In the genomic region with DNA sequence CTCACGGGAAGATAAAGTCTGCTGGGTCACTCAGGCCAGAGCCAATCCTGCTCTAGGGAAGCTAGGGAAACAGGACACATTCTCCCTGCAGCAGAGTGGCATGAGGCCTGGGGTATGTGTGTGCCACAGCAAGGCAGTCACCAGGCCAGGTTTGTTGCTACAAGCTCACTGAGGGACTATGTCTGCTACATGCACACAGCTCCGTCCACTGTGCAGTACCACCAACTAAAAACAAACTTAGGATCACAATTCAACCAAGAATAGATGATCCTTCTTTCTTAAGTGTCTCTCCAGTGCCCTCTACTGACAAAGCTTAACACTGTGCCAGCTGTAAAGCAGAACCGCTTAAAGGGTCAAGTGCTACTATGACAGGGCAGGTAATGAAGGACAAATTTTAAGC, we compare ENCODE assay signal across 8 cellular contexts.
DNase-seq lines count a peak whose midpoint lies in the region; ATAC-seq and TF ChIP-seq lines count a peak whose summit lies in the region.

No MANE protein-coding gene starts in this region.

- H3K27ac ChIP-seq in OCI-LY3 (ENCODE audit: low read length), result no peak overlapping the region

- H2AFZ ChIP-seq in OCI-LY3 (ENCODE audit: low read depth, low read length), result no peak overlapping the region

- no peaks in the 10 kb centered on the region for H3K79me2 ChIP-seq in OCI-LY3 (ENCODE audit: low read length)

- no peak overlapping the region for H3K4me2 ChIP-seq in OCI-LY3 (ENCODE audit: low read length)

- peak; percentile 88 for ATAC-seq in GM18517 (IDR thresholded peaks at IDR 0.05; ENCODE audit: unreplicated experiment)
- ATAC-seq in HG03095 (IDR thresholded peaks at IDR 0.05; ENCODE audit: unreplicated experiment), result peak; percentile 83

- no peaks in the 10 kb centered on the region for H3K27me3 ChIP-seq in OCI-LY3 (ENCODE audit: low read depth, low read length)

- H3K4me3 ChIP-seq in AG10803 (ENCODE audit: low read length) (no peak overlapping the region), OCI-LY3 (ENCODE audit: low read length) (no peak overlapping the region), astrocyte of the spinal cord (ENCODE audit: low read depth, low read length) (no peak overlapping the region)

- H3K36me3 ChIP-seq in OCI-LY3 (replicated peaks; ENCODE audit: low read depth, low read length), result no peaks in the 10 kb centered on the region

- H3K4me1 ChIP-seq in OCI-LY3 (ENCODE audit: low read length), result no peaks in the 10 kb centered on the region; the same call in 1 of the 2 replicates

- TF ChIP-seq CTCF in AG10803 (conservative IDR thresholded peaks at IDR 0.05; ENCODE audit: low read length) (peak; percentile 51), OCI-LY3 (IDR thresholded peaks at IDR 0.05; ENCODE audit: low read depth, low read length) (peak; percentile 62), astrocyte of the spinal cord (IDR thresholded peaks at IDR 0.05; ENCODE audit: low read depth, low read length) (peak; percentile 39)

- no peak overlapping the region for H3K9ac ChIP-seq in OCI-LY3 (ENCODE audit: low read length)

- no peaks in the 10 kb centered on the region for H4K20me1 ChIP-seq in OCI-LY3 (ENCODE audit: insufficient read depth, low read length)

- H3K9me3 ChIP-seq in OCI-LY3 (ENCODE audit: insufficient read depth, low read length), result no peaks in the 10 kb centered on the region

- peak; percentile 12 for DNase-seq in AG10803 (ENCODE audit: low read depth)
- no peak for DNase-seq in astrocyte of the spinal cord (ENCODE audit: low read depth, low spot score)
- peak; percentile 27 to 53 for DNase-seq in lung microvascular endothelial cell (ENCODE audit: low read depth in 2 of 2)
- DNase-seq in NCI-H1694 (lab: John Stamatoyannopoulos, UW), result no peak
- DNase-seq in middle frontal gyrus (ENCODE audit: extremely low spot score, low spot score), result no peak

- in situ Hi-C loops in astrocyte of the spinal cord (cut with HindIII; ENCODE audit: low sequenced_read_pairs), result no loop called here

Comparison
In these comparisons a context has a peak if more than half of its experiments do, and no peak if none do; other contexts are left out.
1. DNase-seq: peak in AG10803 (single experiment) and lung microvascular endothelial cell (2 of 2); none in astrocyte of the spinal cord (single experiment), NCI-H1694 (single experiment) and middle frontal gyrus (single experiment).
2. Peak in every context shown above with its lines, with median percentiles within 50 percentile points of each other: CTCF ChIP-seq.